ENCODE assay signal across 8 cellular contexts in the genomic region with DNA sequence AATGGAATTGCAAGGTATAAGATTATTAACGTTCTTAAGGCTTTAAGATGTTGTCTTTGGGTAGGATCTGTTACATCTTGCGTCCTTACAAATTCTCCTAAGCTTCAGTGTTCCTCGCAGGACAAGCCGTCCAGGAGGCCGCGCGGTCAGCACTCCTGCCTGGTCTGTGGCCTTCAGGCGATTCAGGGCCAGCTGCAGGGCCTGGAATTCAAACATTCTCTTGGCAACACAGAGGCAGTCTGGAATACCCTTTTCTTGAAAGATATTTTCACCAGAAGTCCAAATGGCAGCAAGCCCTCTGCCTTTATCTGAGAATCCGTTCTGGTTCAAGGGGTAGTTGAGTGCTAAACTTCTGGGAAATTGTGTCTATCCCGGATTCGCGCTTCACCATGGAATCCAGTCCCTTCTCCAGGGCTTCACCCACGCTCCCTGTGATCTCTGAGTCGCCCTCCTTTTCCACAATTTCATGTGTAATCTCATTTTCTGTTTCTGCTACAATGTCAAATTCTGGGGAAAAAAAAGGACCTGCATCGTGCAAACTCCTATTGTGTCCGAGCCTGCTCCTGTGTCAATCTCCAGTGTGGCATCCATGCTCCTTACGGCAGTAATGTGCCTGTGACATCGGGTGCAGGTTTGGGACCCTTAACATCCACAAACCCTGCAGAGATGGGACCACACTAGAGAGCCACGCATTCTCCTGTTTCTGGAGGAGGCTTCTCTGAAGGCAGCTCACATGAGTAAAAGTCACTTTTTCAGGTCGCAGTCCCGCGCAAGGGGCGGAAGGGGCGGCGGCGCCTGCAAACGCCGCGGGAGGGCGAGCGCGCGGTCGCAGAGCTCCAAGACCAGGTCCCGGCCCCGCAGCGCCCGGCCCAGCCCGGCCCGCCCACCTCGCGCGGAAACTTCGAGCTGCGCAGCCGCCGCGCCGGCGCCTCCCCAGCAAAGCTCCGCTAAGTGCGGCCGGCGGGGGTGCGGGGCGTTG. TPM values are rescaled to one million over a fixed set of nuclear protein-coding genes. Genes with fewer than 3 reads are reported as not detected.
DNase-seq lines count a peak whose midpoint lies in the region; ATAC-seq, FAIRE-seq and TF ChIP-seq lines count a peak whose summit lies in the region.

No MANE protein-coding gene starts in this region.

- H3K27ac ChIP-seq in PC-3 (ENCODE audit: low read length) (no peak overlapping the region), astrocyte (ENCODE audit: low read depth, low read length) (no peak overlapping the region), keratinocyte (ENCODE audit: control insufficient read depth, insufficient read depth, low read length) (no peak overlapping the region), brain microvascular endothelial cell (no peak overlapping the region)

- no peaks in the 10 kb centered on the region for H3K9me1 ChIP-seq in keratinocyte (ENCODE audit: control insufficient read depth, extremely low read depth, insufficient read depth, low read length)

- CTCF ChIA-PET in PC-3 (lab: Charles Lee), result interaction anchor here (0.6 to 1.3 kb wide), 4 partner anchors 17 to 234 kb away, joined by 3 to 8 read pairs (median 4); no protein-coding TSS in a partner anchor

- peaks cover 8% of the 10 kb centered on the region for H3K9me3 Mint-ChIP-seq in astrocyte (ENCODE audit: unreplicated experiment)

- no peaks in the 10 kb centered on the region for H3K79me2 ChIP-seq in PC-3 (ENCODE audit: low read length)
- no peaks in the 10 kb centered on the region for H3K79me2 ChIP-seq in astrocyte (ENCODE audit: insufficient read depth, low read length)
- H3K79me2 ChIP-seq in keratinocyte (ENCODE audit: control insufficient read depth, insufficient read depth, low read length), result no peaks in the 10 kb centered on the region

- no peaks in the 10 kb centered on the region for H3F3A ChIP-seq in PC-3 (ENCODE audit: low read length, unreplicated experiment)

- H3K36me3 ChIP-seq in PC-3 (ENCODE audit: low read depth, low read length) (no peaks in the 10 kb centered on the region), astrocyte (ENCODE audit: insufficient read depth, low read length) (no peaks in the 10 kb centered on the region), keratinocyte (ENCODE audit: control insufficient read depth in 2 of 2, extremely low read depth in 1 of 2, insufficient read depth in 2 of 2, low read length in 2 of 2) (no peaks in the 10 kb centered on the region), brain microvascular endothelial cell (replicated peaks) (no peaks in the 10 kb centered on the region)

- ATAC-seq in PC-3 (peak; percentile 95), GM18511 (IDR thresholded peaks at IDR 0.05; ENCODE audit: unreplicated experiment) (no peak)

- POLR2A ChIA-PET in PC-3 (lab: Charles Lee; ENCODE audit: unreplicated experiment), result interaction anchor here (0.6 kb wide), 2 partner anchors 8 to 21 kb away, joined by 5 to 19 read pairs; no protein-coding TSS in a partner anchor

- H3K4me1 ChIP-seq in PC-3 (ENCODE audit: insufficient read depth, low read length) (peaks cover 5% of the 10 kb centered on the region; the same call in 1 of the 2 replicates), astrocyte (ENCODE audit: insufficient read depth, low read length) (no peaks in the 10 kb centered on the region), keratinocyte (ENCODE audit: control insufficient read depth, extremely low read depth, insufficient read depth, low read length) (no peaks in the 10 kb centered on the region)

- no TSS peak for BruUV-seq in PC-3 (replicated peaks; lab: Mats Ljungman, UMichigan)

- H2AFZ ChIP-seq in PC-3 (ENCODE audit: low read length), result peak overlapping the region; percentile 90
- H2AFZ ChIP-seq in astrocyte (ENCODE audit: low read depth, low read length), result peak overlapping the region; percentile 45
- no peak overlapping the region for H2AFZ ChIP-seq in keratinocyte (ENCODE audit: control insufficient read depth, low read length)

- H3K9ac ChIP-seq in PC-3 (ENCODE audit: low read length) (peak overlapping the region; percentile 16; the same call in 1 of the 2 replicates), astrocyte (ENCODE audit: low read length) (no peak overlapping the region), keratinocyte (ENCODE audit: control insufficient read depth, extremely low read depth, insufficient read depth, low read length) (no peak overlapping the region)

- no peaks in the 10 kb centered on the region for H3K36me3 Mint-ChIP-seq in astrocyte (ENCODE audit: low read depth, unreplicated experiment)

- no peaks in the 10 kb centered on the region for H3K9me3 ChIP-seq in PC-3 (ENCODE audit: low read length)
- no peaks in the 10 kb centered on the region for H3K9me3 ChIP-seq in astrocyte (ENCODE audit: insufficient read depth, low read depth, low read length)
- H3K9me3 ChIP-seq in keratinocyte (ENCODE audit: control insufficient read depth, low read depth, low read length), result no peaks in the 10 kb centered on the region

- TF ChIP-seq CTCF in PC-3 (conservative IDR thresholded peaks at IDR 0.05; ENCODE audit: low read depth, low read length) (no peak; the same call in 1 of the 2 replicates), astrocyte (IDR thresholded peaks at IDR 0.05; ENCODE audit: insufficient read depth, low read depth, low read length) (no peak), keratinocyte (optimal IDR thresholded peaks at IDR 0.05 in 1 of 3, IDR thresholded peaks at IDR 0.05 in 1 of 3, conservative IDR thresholded peaks at IDR 0.05 in 1 of 3; ENCODE audit: extremely low read depth in 1 of 3, insufficient read depth in 2 of 3, low read length in 3 of 3) (no peak), brain microvascular endothelial cell (IDR thresholded peaks at IDR 0.05; ENCODE audit: low read depth, low read length, missing control alignments) (no peak)

- H3K27me3 ChIP-seq in PC-3 (ENCODE audit: low read length) (no peaks in the 10 kb centered on the region), astrocyte (ENCODE audit: insufficient read depth, low read length) (peaks cover 23% of the 10 kb centered on the region), keratinocyte (ENCODE audit: control insufficient read depth, extremely low read depth, insufficient read depth, low read length) (peaks cover 26% of the 10 kb centered on the region), brain microvascular endothelial cell (replicated peaks) (peaks cover 15% of the 10 kb centered on the region)

- H3K4me1 Mint-ChIP-seq in astrocyte (ENCODE audit: low read depth, unreplicated experiment), result no peaks in the 10 kb centered on the region

- H4K20me1 ChIP-seq in PC-3 (ENCODE audit: low read length), result no peaks in the 10 kb centered on the region
- no peaks in the 10 kb centered on the region for H4K20me1 ChIP-seq in astrocyte (ENCODE audit: insufficient read depth, low read length)
- H4K20me1 ChIP-seq in keratinocyte (ENCODE audit: control insufficient read depth, extremely low read depth, insufficient read depth, low read length), result no peaks in the 10 kb centered on the region

- H3K4me2 ChIP-seq in PC-3 (ENCODE audit: low read length) (peak overlapping the region; percentile 94), astrocyte (ENCODE audit: low read length) (peak overlapping the region; percentile 76), keratinocyte (ENCODE audit: control insufficient read depth, extremely low read depth, insufficient read depth, low read depth, low read length) (peak overlapping the region; percentile 65)

- no peak overlapping the region for H3K27ac Mint-ChIP-seq in astrocyte (ENCODE audit: unreplicated experiment)

- H3K4me3 ChIP-seq in PC-3 (ENCODE audit: low read length) (peak overlapping the region; percentile 66), astrocyte (ENCODE audit: insufficient read depth, low read depth, low read length) (no peak overlapping the region), keratinocyte (ENCODE audit: control insufficient read depth in 2 of 3, extremely low read depth in 1 of 3, insufficient read depth in 2 of 3, low read depth in 1 of 3, low read length in 3 of 3) (peak overlapping the region in 1 of 3 experiments; percentile 29), brain microvascular endothelial cell (ENCODE audit: low read depth, low read length) (no peak overlapping the region)

- intact Hi-C loops in PC-3 (cut with micrococcal nuclease), result no loop called here

- DNase-seq in NCI-H146 (lab: John Stamatoyannopoulos, UW), result peak; percentile 46
- no peak for DNase-seq in NCI-H146 treated with DMSO at 0.1 percent for 48 hours (lab: John Stamatoyannopoulos, UW; ENCODE audit: unreplicated experiment)
- peak; percentile 43 for DNase-seq in PC-3
- no peak for DNase-seq in astrocyte (ENCODE audit: low read depth)
- DNase-seq in keratinocyte (ENCODE audit: low read depth, low spot score), result no peak
- peak; percentile 35 to 58 for DNase-seq in stimulated activated CD4-positive, alpha-beta T cell treated with anti-CD3 and anti-CD28 coated beads, Interleukin-4, amount 100 ng/mL, for 4 hours
- DNase-seq in brain microvascular endothelial cell, result no peak

- no peaks in the 10 kb centered on the region for H3K9me2 ChIP-seq in PC-3 (replicated peaks; ENCODE audit: low read length)

- peak overlapping the region; percentile 58 for H3K4me3 Mint-ChIP-seq in astrocyte (ENCODE audit: unreplicated experiment)

- no peak for FAIRE-seq in astrocyte (lab: Jason Lieb, UNC)
- FAIRE-seq in keratinocyte (lab: Jason Lieb, UNC), result no peak

- H3K27me3 Mint-ChIP-seq in astrocyte (ENCODE audit: low read depth, unreplicated experiment), result peaks cover 40% of the 10 kb centered on the region

- dilution Hi-C loops in keratinocyte (cut with MboI; ENCODE audit: extremely low pct_ligation_motif_present, low sequenced_read_pairs), result no loop called here

- in situ Hi-C loops in brain microvascular endothelial cell (cut with HindIII; ENCODE audit: low pct_ligation_motif_present, low sequenced_read_pairs), result no loop called here

RNA-seq across cellular contexts. Expression of a gene that starts 25.3 kb away (rescaled TPM):
- total RNA-seq in PC-3 (2014; rRNA removed), result 53.7 and 74.5 TPM in 2 replicates
- 4.1 and 7.2 TPM in 2 replicates for total RNA-seq in astrocyte
- polyA plus RNA-seq in keratinocyte, result 38.9 to 81.8 TPM (median 46.1 TPM) in 3 replicates
- polyA plus RNA-seq in keratinocyte (2011; ENCODE audit: low read depth), result 6.3 TPM
- polyA plus RNA-seq in keratinocyte (2011; cell fraction: cytosol; rRNA removed), result 16.3 and 21.8 TPM in 2 replicates
- 93.7 and 110 TPM in 2 replicates for polyA plus RNA-seq in keratinocyte (2011; cell fraction: nucleus; rRNA removed)
- polyA plus RNA-seq in keratinocyte (2012; ENCODE audit: low replicate concordance), result 7.1 and 52.3 TPM in 2 replicates
- 240 to 444 TPM (median 278 TPM) in 3 replicates for polyA minus RNA-seq in keratinocyte
- 80.4 TPM for polyA minus RNA-seq in keratinocyte (2011; cell fraction: cytosol; rRNA and poly(A)+ RNA removed)
- polyA minus RNA-seq in keratinocyte (2011; cell fraction: nucleus; rRNA and poly(A)+ RNA removed), result 253 and 438 TPM in 2 replicates

Comparison
In these comparisons a context has a peak if more than half of its experiments do, and no peak if none do; other contexts are left out.
1. DNase-seq: peak in NCI-H146 (single experiment), PC-3 (single experiment) and stimulated activated CD4-positive, alpha-beta T cell treated with anti-CD3 and anti-CD28 coated beads, Interleukin-4, amount 100 ng/mL, for 4 hours (2 of 2); none in NCI-H146 treated with DMSO at 0.1 percent for 48 hours (single experiment), astrocyte (single experiment), keratinocyte (single experiment) and brain microvascular endothelial cell (single experiment).
2. Peak in every context shown above with its lines, with median percentiles within 50 percentile points of each other: H3K4me2 ChIP-seq.